ENCODE assay signal across 28 cellular contexts in genomic region chr1:204292733-204293132, GRCh38.
DNase-seq lines count a peak whose midpoint lies in the region; ATAC-seq and TF ChIP-seq lines count a peak whose summit lies in the region.
"Had no signal": no experiment of that assay in that cellular context is flagged by ENCODE, and none has a peak within 500 bp of the region (broad histone marks: within the 10 kb centered on the region; RNA-seq: fewer than 3 reads in every experiment).

No MANE protein-coding gene starts in this region.

- peaks cover 7% of the 10 kb centered on the region for H3K27me3 Mint-ChIP-seq in stimulated activated naive CD8-positive, alpha-beta T cell treated with anti-CD3 and anti-CD28 coated beads, Interleukin-15, amount 100 ng/mL, for 72 hours

- H3K4me3 ChIP-seq in breast epithelium: no peak overlapping the region
- no peak overlapping the region for H3K4me3 ChIP-seq in left ventricle myocardium inferior
- H3K4me3 ChIP-seq in ovary: no peak overlapping the region
- H3K4me3 ChIP-seq in upper lobe of right lung: no peak overlapping the region
- H3K4me3 ChIP-seq: cardiac muscle cell, colonic mucosa, left lung, SJSA1 had no signal

- H3K9me3 ChIP-seq in breast epithelium (no peaks in the 10 kb centered on the region), left ventricle myocardium inferior (replicated peaks) (no peaks in the 10 kb centered on the region), ovary (no peaks in the 10 kb centered on the region), upper lobe of right lung (no peaks in the 10 kb centered on the region)
- H3K9me3 ChIP-seq: colonic mucosa, left lung, SJSA1 had no signal

- H3K36me3 ChIP-seq in breast epithelium (no peaks in the 10 kb centered on the region), left ventricle myocardium inferior (no peaks in the 10 kb centered on the region), ovary (no peaks in the 10 kb centered on the region), upper lobe of right lung (no peaks in the 10 kb centered on the region)
- H3K36me3 ChIP-seq: cardiac muscle cell, colonic mucosa, left lung, SJSA1 had no signal

- no peaks in the 10 kb centered on the region for H3K27me3 ChIP-seq in breast epithelium
- H3K27me3 ChIP-seq in left ventricle myocardium inferior (ENCODE audit: low read depth): no peaks in the 10 kb centered on the region
- H3K27me3 ChIP-seq in ovary: no peaks in the 10 kb centered on the region
- H3K27me3 ChIP-seq in upper lobe of right lung: no peaks in the 10 kb centered on the region
- H3K27me3 ChIP-seq: cardiac muscle cell, colonic mucosa, left lung, SJSA1 had no signal

- DNase-seq in breast epithelium (ENCODE audit: low spot score in 2 of 2) (no peak), left ventricle myocardium inferior (no peak), ovary (peak; percentile 48 to 65 (median 63)), upper lobe of right lung (no peak), GM10266 (ENCODE audit: extremely low spot score) (no peak)
- DNase-seq in stimulated activated naive CD8-positive, alpha-beta T cell treated with anti-CD3 and anti-CD28 coated beads, Interleukin-15, amount 100 ng/mL, for 72 hours: no peak
- DNase-seq: activated B cell treated with CpG ODN at 0.5 μM for 24 hours; activated CD4-positive, alpha-beta T cell treated with anti-CD3 and anti-CD28 coated beads, Interleukin-2, amount 10 ng/mL, durations not matched to agents 7 days and 5 days; anterior cingulate cortex; colonic mucosa; DMS153; effector CD8-positive, alpha-beta T cell; glutamatergic neuron; HCEC 1CT; Kasumi-1; left lung; midbrain; natural killer cell; NCI-H146; NCI-H446; NCI-H748 treated with DMSO at 0.1 percent for 48 hours; small intestine; stimulated activated naive CD8-positive, alpha-beta T cell treated with anti-CD3 and anti-CD28 coated beads, Interleukin-15, Interleukin-2, amounts not matched to agents 100 U/mL and 50 U/mL, for 24 hours; T-cell had no signal

- H3K4me1 ChIP-seq in breast epithelium (peaks cover 6 to 39% of the 10 kb centered on the region in 2 donors), left ventricle myocardium inferior (peaks cover 61% of the 10 kb centered on the region), ovary (ENCODE audit: insufficient read depth) (peaks cover 28% of the 10 kb centered on the region), upper lobe of right lung (peaks cover 31% of the 10 kb centered on the region)

- intact Hi-C loops in breast epithelium (cut with DNase I; ENCODE audit: low total_unique reads): no loop called here
- intact Hi-C loops in left ventricle myocardium inferior (cut with micrococcal nuclease): no loop called here
- intact Hi-C loops in ovary (cut with DNase I): no loop called here
- intact Hi-C loops in upper lobe of right lung (cut with DNase I): no loop called here

- no peak overlapping the region for H3K4me3 Mint-ChIP-seq in stimulated activated naive CD8-positive, alpha-beta T cell treated with anti-CD3 and anti-CD28 coated beads, Interleukin-15, amount 100 ng/mL, for 72 hours
- H3K4me3 Mint-ChIP-seq: activated B cell treated with CpG ODN at 0.5 μM for 24 hours; activated CD4-positive, alpha-beta T cell treated with anti-CD3 and anti-CD28 coated beads, Interleukin-2, amount 10 ng/mL, durations not matched to agents 7 days and 5 days; activated naive CD8-positive, alpha-beta T cell; natural killer cell; T-cell had no signal

- H3K27ac Mint-ChIP-seq in stimulated activated naive CD8-positive, alpha-beta T cell treated with anti-CD3 and anti-CD28 coated beads, Interleukin-15, amount 100 ng/mL, for 72 hours: no peak overlapping the region
- H3K27ac Mint-ChIP-seq: activated B cell treated with CpG ODN at 0.5 μM for 24 hours; activated CD4-positive, alpha-beta T cell treated with anti-CD3 and anti-CD28 coated beads, Interleukin-2, amount 10 ng/mL, durations not matched to agents 7 days and 5 days; activated naive CD8-positive, alpha-beta T cell; natural killer cell had no signal

- H3K4me1 Mint-ChIP-seq in stimulated activated naive CD8-positive, alpha-beta T cell treated with anti-CD3 and anti-CD28 coated beads, Interleukin-15, amount 100 ng/mL, for 72 hours: peaks cover 24% of the 10 kb centered on the region
- H3K4me1 Mint-ChIP-seq: activated B cell treated with CpG ODN at 0.5 μM for 24 hours had no signal

- H3K9me3 Mint-ChIP-seq in stimulated activated naive CD8-positive, alpha-beta T cell treated with anti-CD3 and anti-CD28 coated beads, Interleukin-15, amount 100 ng/mL, for 72 hours: no peaks in the 10 kb centered on the region
- H3K9me3 Mint-ChIP-seq: activated B cell treated with CpG ODN at 0.5 μM for 24 hours; activated CD4-positive, alpha-beta T cell treated with anti-CD3 and anti-CD28 coated beads, Interleukin-2, amount 10 ng/mL, durations not matched to agents 7 days and 5 days; natural killer cell; T-cell had no signal

- TF ChIP-seq CTCF in breast epithelium (IDR thresholded peaks at IDR 0.05): no peak
- TF ChIP-seq CTCF in left ventricle myocardium inferior (IDR thresholded peaks at IDR 0.05; ENCODE audit: borderline replicate concordance): no peak
- no peak for TF ChIP-seq CTCF in ovary (IDR thresholded peaks at IDR 0.05)
- no peak for TF ChIP-seq CTCF in upper lobe of right lung (IDR thresholded peaks at IDR 0.05)
- TF ChIP-seq CTCF in GM10266 (IDR thresholded peaks at IDR 0.05; ENCODE audit: control insufficient read depth, insufficient read depth, low read depth, missing control alignments): no peak

- TF ChIP-seq EP300 in ovary (IDR thresholded peaks at IDR 0.05): no peak

- peak overlapping the region; percentile 86 for H3K27ac ChIP-seq in breast epithelium
- H3K27ac ChIP-seq in left ventricle myocardium inferior (replicated peaks): peak overlapping the region; percentile 82
- H3K27ac ChIP-seq in ovary: peak overlapping the region in 1 of 2 donors; percentile 58
- peak overlapping the region; percentile 48 for H3K27ac ChIP-seq in upper lobe of right lung
- H3K27ac ChIP-seq: SJSA1 had no signal

- ATAC-seq in upper lobe of right lung (no peak), HG02885 (IDR thresholded peaks at IDR 0.05; ENCODE audit: poor library complexity, unreplicated experiment) (no peak)
- ATAC-seq in stimulated activated naive CD8-positive, alpha-beta T cell treated with anti-CD3 and anti-CD28 coated beads, Interleukin-15, amount 100 ng/mL, for 72 hours: no peak
- ATAC-seq: left lung; stimulated activated naive CD8-positive, alpha-beta T cell treated with anti-CD3 and anti-CD28 coated beads, Interleukin-15, Interleukin-2, amounts not matched to agents 100 U/mL and 50 U/mL, for 24 hours; T-cell had no signal

- 7 to 26% (median 19%) methylated on average over 5 of the region's 5 CpGs for WGBS in ovary, 3 donors

- TF ChIP-seq POLR2A in breast epithelium (IDR thresholded peaks at IDR 0.05) (no peak), ovary (IDR thresholded peaks at IDR 0.05) (no peak)

Comparison
In these comparisons a context has a peak if more than half of its experiments do, and no peak if none do; other contexts are left out.
1. DNase-seq: peak in ovary (5 of 5); none in breast epithelium (0 of 2), left ventricle myocardium inferior (single experiment), upper lobe of right lung (single experiment), stimulated activated naive CD8-positive, alpha-beta T cell treated with anti-CD3 and anti-CD28 coated beads, Interleukin-15, amount 100 ng/mL, for 72 hours (0 of 2) and GM10266 (single experiment).